ENCODE assay signal across 35 cellular contexts in genomic region chr10:116555882-116556281, GRCh38. TPM values are rescaled to one million over a fixed set of nuclear protein-coding genes. Genes with fewer than 3 reads are reported as not detected.
"Had no signal": no experiment of that assay in that cellular context is flagged by ENCODE, and none has a peak within 500 bp of the region (broad histone marks: within the 10 kb centered on the region; RNA-seq: fewer than 3 reads in every experiment).

No MANE protein-coding gene starts in this region.

- H3K4me2 ChIP-seq: smooth muscle cell had no signal

- H3K9ac ChIP-seq: parathyroid adenoma had no signal

- H3K4me3 ChIP-seq: psoas muscle, skin epidermis, smooth muscle cell, spleen, suprapubic skin, testis, tibial artery, transverse colon, vagina had no signal

- H3K36me3 ChIP-seq: neutrophil, spleen, suprapubic skin, tibial artery, transverse colon, vagina had no signal

- H3K9me3 ChIP-seq: neutrophil, psoas muscle, spleen, suprapubic skin, testis, tibial artery, transverse colon, vagina had no signal

- ATAC-seq: naive thymus-derived CD8-positive, alpha-beta T cell; natural killer cell treated with Interleukin-12 subunit alpha and Interleukin-12 subunit beta and Interleukin-15 and Interleukin-18, amount 100 ng/mL, for 72 hours; psoas muscle; right cardiac atrium; sciatic nerve; stimulated activated memory B cell treated with anti-CD40 and anti-IgM and Interleukin-4, amounts not matched to agents 10 μg/mL and 1 μg/mL and 100 μg/mL, for 72 hours; stimulated activated naive CD8-positive, alpha-beta T cell treated with anti-CD3 and anti-CD28 coated beads, Interleukin-15, amount 100 ng/mL, for 72 hours; stimulated activated naive CD8-positive, alpha-beta T cell treated with anti-CD3 and anti-CD28 coated beads, Interleukin-15, Interleukin-2, amounts not matched to agents 100 U/mL and 50 U/mL, for 24 hours had no signal

- H3K79me2 ChIP-seq: parathyroid adenoma had no signal

- H3K27ac ChIP-seq: neutrophil, parathyroid adenoma, psoas muscle, skin epidermis, spleen, suprapubic skin, testis, tibial artery, transverse colon, vagina had no signal

- H3K4me1 ChIP-seq: parathyroid adenoma, psoas muscle, spleen, suprapubic skin, testis, tibial artery, transverse colon, vagina had no signal

- H3K27me3 ChIP-seq: neutrophil, spleen, testis, transverse colon, vagina had no signal

- FAIRE-seq: urothelium cell line had no signal

- DNase-seq: naive thymus-derived CD8-positive, alpha-beta T cell; nephron progenitor cell; nucleus accumbens; posterior cingulate gyrus; psoas muscle; right cardiac atrium; spleen; stimulated activated CD4-positive, alpha-beta T cell treated with anti-CD3 and anti-CD28 coated beads, Interleukin-12 subunit alpha, Interleukin-12 subunit beta, amount 100 ng/mL, for 4 hours; stimulated activated CD4-positive, alpha-beta T cell treated with anti-CD3 and anti-CD28 coated beads, Interleukin-1b, Interleukin-23, amount 100 ng/mL, for 48 hours; stimulated activated CD4-positive, alpha-beta T cell treated with anti-CD3 and anti-CD28 coated beads, Interleukin-4, amount 100 ng/mL, for 1 hour; stimulated activated CD4-positive, alpha-beta T cell treated with anti-CD3 and anti-CD28 coated beads, Interleukin-4, amount 100 ng/mL, for 4 hours; stimulated activated CD8-positive, alpha-beta memory T cell treated with anti-CD3 and anti-CD28 coated beads, Interleukin-4, amount 100 ng/mL, for 48 hours; stimulated activated naive CD4-positive, alpha-beta T cell; stimulated activated naive CD8-positive, alpha-beta T cell treated with anti-CD3 and anti-CD28 coated beads, Interleukin-15, amount 100 ng/mL, for 72 hours; stimulated activated naive CD8-positive, alpha-beta T cell treated with anti-CD3 and anti-CD28 coated beads, Interleukin-15, Interleukin-2, amounts not matched to agents 100 U/mL and 50 U/mL, for 24 hours; substantia nigra; testis; tibial artery; transverse colon had no signal

- H2AFZ ChIP-seq: parathyroid adenoma had no signal

RNA-seq across cellular contexts. Expression of gene PNLIP, which starts 10.2 kb away (rescaled TPM):
- total RNA-seq: naive thymus-derived CD8-positive, alpha-beta T cell; natural killer cell treated with Interleukin-12 subunit alpha and Interleukin-12 subunit beta and Interleukin-15 and Interleukin-18, amount 100 ng/mL, for 72 hours; neural crest cell; osteocyte; progenitor cell of endocrine pancreas; renal cortical epithelial cell; smooth muscle cell; suprapubic skin; transverse colon; ureter; vagina had no signal
- polyA plus RNA-seq: naive thymus-derived CD8-positive, alpha-beta T cell; right cardiac atrium; smooth muscle cell had no signal

RNA-seq across cellular contexts. Expression of gene PNLIPRP1, which starts 34.9 kb away (rescaled TPM):
- total RNA-seq: naive thymus-derived CD8-positive, alpha-beta T cell; natural killer cell treated with Interleukin-12 subunit alpha and Interleukin-12 subunit beta and Interleukin-15 and Interleukin-18, amount 100 ng/mL, for 72 hours; neural crest cell; omental fat pad; osteocyte; progenitor cell of endocrine pancreas; renal cortical epithelial cell; smooth muscle cell; suprapubic skin; testis; transverse colon; ureter; vagina had no signal
- polyA plus RNA-seq: naive thymus-derived CD8-positive, alpha-beta T cell; smooth muscle cell had no signal
